1 cellular context compared by ENCODE assay signal in genomic region chr21:33401617-33401967, GRCh38.
TF ChIP-seq lines count a peak whose summit lies in the region.

No MANE protein-coding gene starts in this region.

TF ChIP-seq in SK-N-SH, 30 proteins besides CTCF, POLR2A, EP300 and RAD21 (continued from another document):
- TF ChIP-seq, protein P1, sequence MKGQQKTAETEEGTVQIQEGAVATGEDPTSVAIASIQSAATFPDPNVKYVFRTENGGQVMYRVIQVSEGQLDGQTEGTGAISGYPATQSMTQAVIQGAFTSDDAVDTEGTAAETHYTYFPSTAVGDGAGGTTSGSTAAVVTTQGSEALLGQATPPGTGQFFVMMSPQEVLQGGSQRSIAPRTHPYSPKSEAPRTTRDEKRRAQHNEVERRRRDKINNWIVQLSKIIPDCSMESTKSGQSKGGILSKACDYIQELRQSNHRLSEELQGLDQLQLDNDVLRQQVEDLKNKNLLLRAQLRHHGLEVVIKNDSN (IDR thresholded peaks at IDR 0.05; ENCODE audit: borderline replicate concordance, low read depth) = no peak
- TF ChIP-seq POLR2AphosphoS5 (IDR thresholded peaks at IDR 0.05; ENCODE audit: low read depth, low read length) (no peak), TEAD4 (IDR thresholded peaks at IDR 0.05; ENCODE audit: borderline replicate concordance, insufficient read depth) (no peak), TCF12 (IDR thresholded peaks at IDR 0.05) (no peak), FOXM1 (IDR thresholded peaks at IDR 0.05; ENCODE audit: low read depth) (no peak), RXRA (IDR thresholded peaks at IDR 0.05; ENCODE audit: borderline replicate concordance, low read depth) (no peak)
- TF ChIP-seq, protein P2, sequence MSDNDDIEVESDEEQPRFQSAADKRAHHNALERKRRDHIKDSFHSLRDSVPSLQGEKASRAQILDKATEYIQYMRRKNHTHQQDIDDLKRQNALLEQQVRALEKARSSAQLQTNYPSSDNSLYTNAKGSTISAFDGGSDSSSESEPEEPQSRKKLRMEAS (IDR thresholded peaks at IDR 0.05; ENCODE audit: low read depth) = no peak
